26 cellular contexts compared by ENCODE assay signal in genomic region chr12:127287256-127287655, GRCh38.
"Had no signal": no experiment of that assay in that cellular context is flagged by ENCODE, and none has a peak within 500 bp of the region (broad histone marks: within the 10 kb centered on the region; RNA-seq: fewer than 3 reads in every experiment).

No MANE protein-coding gene starts in this region.

- H3K4me3 ChIP-seq: MG63, SJSA1 had no signal

- H3K27ac ChIP-seq: HL-60, SJSA1 had no signal

- ATAC-seq: HepG2 had no signal

- H3K9me3 ChIP-seq: MG63, SJSA1, SK-N-SH had no signal

- H3K36me3 ChIP-seq: MG63, SJSA1 had no signal

- H3K27me3 ChIP-seq: MG63, SJSA1 had no signal

- DNase-seq: IMR-90, Karpas-422, KG1, MG63, NCI-H1092, NCI-H1105 treated with DMSO at 0.1 percent for 48 hours, NCI-H1417 treated with DMSO at 0.1 percent for 48 hours, NCI-H146, NCI-H1694 treated with DMSO at 0.1 percent for 48 hours, NCI-H1930, NCI-H2081, NCI-H2107, NCI-H2171, NCI-H226, NCI-H446, NCI-H510A, NCI-H524 treated with DMSO at 0.1 percent for 48 hours, NCI-H69, NCI-H774, Right ventricle myocardium superior, RPMI8226, SIG-M5, SK-N-SH had no signal

- H3K9ac ChIP-seq: SK-N-SH had no signal
